ENCODE assay signal across 12 cellular contexts in the genomic region with DNA sequence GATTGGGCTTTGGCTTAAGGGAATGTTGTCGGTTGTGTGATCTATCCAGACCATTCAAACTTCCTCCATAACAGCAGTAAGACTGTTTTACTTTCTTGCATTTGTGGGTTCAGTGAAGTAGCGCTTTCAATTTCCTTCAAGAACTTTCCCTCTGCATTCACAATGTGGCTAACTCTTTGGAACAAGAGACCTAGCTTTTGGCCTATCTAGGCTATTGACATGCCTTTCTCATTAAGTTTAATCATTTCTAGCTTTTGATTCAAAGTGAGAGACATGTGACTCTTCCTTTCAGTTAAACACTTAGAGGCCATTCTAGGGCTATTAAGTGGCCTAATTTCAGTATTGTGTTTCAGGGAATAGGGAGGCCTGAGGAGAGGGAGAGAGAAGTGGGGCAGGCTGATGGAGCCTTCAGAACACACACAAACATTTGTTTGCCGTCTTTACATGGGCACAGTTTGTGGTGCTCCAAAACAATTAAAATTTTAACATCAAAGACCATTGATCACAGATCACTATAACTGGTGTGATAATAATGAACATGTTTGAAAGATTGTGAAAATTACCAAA. TPM values are rescaled to one million over a fixed set of nuclear protein-coding genes. Genes with fewer than 3 reads are reported as not detected.
DNase-seq lines count a peak whose midpoint lies in the region; ATAC-seq and TF ChIP-seq lines count a peak whose summit lies in the region.
"Had no signal": no experiment of that assay in that cellular context is flagged by ENCODE, and none has a peak within 500 bp of the region (broad histone marks: within the 10 kb centered on the region; RNA-seq: fewer than 3 reads in every experiment).

No MANE protein-coding gene starts in this region.

- intact Hi-C loops in ovary (cut with DNase I), result loop anchor here in 1 of 4 donors (2.0 to 10.0 kb wide), 2 partner anchors 114 to 590 kb away; no protein-coding TSS in a partner anchor
- intact Hi-C loops in left ventricle myocardium superior (cut with micrococcal nuclease), result no loop called here

- ATAC-seq in GM18517 (IDR thresholded peaks at IDR 0.05; ENCODE audit: unreplicated experiment) (peak; percentile 45), GM19452 (IDR thresholded peaks at IDR 0.05; ENCODE audit: unreplicated experiment) (peak; percentile 65), HG03066 (IDR thresholded peaks at IDR 0.05; ENCODE audit: low read depth, unreplicated experiment) (peak; percentile 43), left ventricle myocardium superior (no peak)

- peak overlapping the region in 3 of 5 experiments; percentile 14 to 42 (median 18) for H3K27ac Mint-ChIP-seq in brain
- H3K27ac Mint-ChIP-seq: type B pancreatic cell had no signal

- H3K36me3 Mint-ChIP-seq in brain, result peaks cover 64% of the 10 kb centered on the region

- H3K27ac ChIP-seq in ovary, result no peak overlapping the region

- TF ChIP-seq CTCF in brain (conservative IDR thresholded peaks at IDR 0.05) (no peak), ovary (IDR thresholded peaks at IDR 0.05) (no peak)

- H3K27me3 Mint-ChIP-seq in brain, result no peaks in the 10 kb centered on the region
- H3K27me3 Mint-ChIP-seq: type B pancreatic cell had no signal

- peaks cover 13% of the 10 kb centered on the region for H3K4me1 Mint-ChIP-seq in brain

- H3K4me1 ChIP-seq in ovary (ENCODE audit: insufficient read depth), result no peaks in the 10 kb centered on the region

- no peak for DNase-seq in stimulated activated CD4-positive, alpha-beta T cell treated with anti-CD3 and anti-CD28 coated beads, Interleukin-4, amount 100 ng/mL, for 1 hour
- DNase-seq in ovary, result no peak
- no peak for DNase-seq in left ventricle myocardium superior
- no peak for DNase-seq in globus pallidus (ENCODE audit: low spot score)
- DNase-seq: DMS79 treated with DMSO at 0.1 percent for 48 hours; effector memory CD4-positive, alpha-beta T cell; stimulated activated CD4-positive, alpha-beta T cell treated with anti-CD3 and anti-CD28 coated beads, Interleukin-4, amount 100 ng/mL, for 4 hours had no signal

- no peak overlapping the region for H3K4me3 ChIP-seq in ovary

- no peaks in the 10 kb centered on the region for H3K9me3 ChIP-seq in ovary

- TF ChIP-seq POLR2A in ovary (IDR thresholded peaks at IDR 0.05), result no peak

- no peaks in the 10 kb centered on the region for H3K9me3 Mint-ChIP-seq in brain
- H3K9me3 Mint-ChIP-seq: type B pancreatic cell had no signal

- no peak overlapping the region for H3K4me3 Mint-ChIP-seq in brain
- H3K4me3 Mint-ChIP-seq: type B pancreatic cell had no signal

- H3K27me3 ChIP-seq in ovary, result no peaks in the 10 kb centered on the region

- 86 to 89% (median 87%) methylated on average over 3 of the region's 3 CpGs for WGBS in ovary, 3 donors

- no peak for TF ChIP-seq EP300 in ovary (IDR thresholded peaks at IDR 0.05)

- no peaks in the 10 kb centered on the region for H3K36me3 ChIP-seq in ovary

RNA-seq across cellular contexts. Expression of a gene that starts 34.1 kb away (rescaled TPM):
- polyA plus RNA-seq in brain (ENCODE audit: insufficient read depth, low read depth, low replicate concordance) (73.7 TPM), ovary (100 to 1,000 TPM; 161 to 227 TPM)
- total RNA-seq in ovary (100 to 1,000 TPM in 5 of 7 donors, 10 to 100 TPM in 2; 79.5 to 224 (median 148) TPM), left ventricle myocardium superior (202 TPM)

RNA-seq across cellular contexts. Expression of a gene that starts 59.0 kb away (rescaled TPM):
- polyA plus RNA-seq in brain (ENCODE audit: insufficient read depth, low read depth, low replicate concordance) (16.3 TPM), ovary (10 to 100 TPM; 16.1 to 38.6 TPM)
- total RNA-seq in ovary (10 to 100 TPM; 19.8 to 34.5 (median 25.4) TPM), left ventricle myocardium superior (75.8 TPM)
